9 cellular contexts compared by ENCODE assay signal in genomic region chr9:35847786-35848185, GRCh38. TPM values are rescaled to one million over a fixed set of nuclear protein-coding genes. Genes with fewer than 3 reads are reported as not detected.
DNase-seq lines count a peak whose midpoint lies in the region; ATAC-seq and TF ChIP-seq lines count a peak whose summit lies in the region.
"Had no signal": no experiment of that assay in that cellular context is flagged by ENCODE, and none has a peak within 500 bp of the region (broad histone marks: within the 10 kb centered on the region; RNA-seq: fewer than 3 reads in every experiment).

No MANE protein-coding gene starts in this region.

- H3K36me3 ChIP-seq in left ventricle myocardium inferior = peaks cover 9% of the 10 kb centered on the region
- peaks cover 8 to 21% of the 10 kb centered on the region in 2 donors for H3K36me3 ChIP-seq in ascending aorta
- no peaks in the 10 kb centered on the region for H3K36me3 ChIP-seq in transverse colon
- H3K36me3 ChIP-seq in mucosa of descending colon (ENCODE audit: low read depth) = no peaks in the 10 kb centered on the region

- H3K4me1 ChIP-seq in left ventricle myocardium inferior = peaks cover 46% of the 10 kb centered on the region
- peaks cover 0 to 26% of the 10 kb centered on the region in 2 donors for H3K4me1 ChIP-seq in ascending aorta
- peaks cover 11 to 32% (median 19%) of the 10 kb centered on the region in 4 donors for H3K4me1 ChIP-seq in transverse colon
- H3K4me1 ChIP-seq in mucosa of descending colon (ENCODE audit: low read depth) = peaks cover 13% of the 10 kb centered on the region

- in situ Hi-C loops in transverse colon (cut with MboI; ENCODE audit: low pct_ligation_motif_present in 1 of 4, low pct_unique_long_range_greater_than_20kb in 1 of 4, low sequenced_read_pairs in 3 of 4) = no loop called here

- 86 to 88% methylated on average over 1 of the region's 1 CpG for WGBS in transverse colon (ENCODE audit: low coverage in 1 of 2), 2 donors

- intact Hi-C loops in left ventricle myocardium inferior (cut with micrococcal nuclease) (no loop called here), cardiac septum (cut with DNase I) (no loop called here), ascending aorta (cut with DNase I) (no loop called here), transverse colon (cut with DNase I; ENCODE audit: low total_unique reads) (no loop called here), mucosa of descending colon (cut with DNase I, micrococcal nuclease) (no loop called here)

- TF ChIP-seq POLR2A in transverse colon (IDR thresholded peaks at IDR 0.05) = no peak

- H3K27me3 ChIP-seq in left ventricle myocardium inferior (ENCODE audit: low read depth) (no peaks in the 10 kb centered on the region), ascending aorta (no peaks in the 10 kb centered on the region), transverse colon (no peaks in the 10 kb centered on the region)

- H3K27ac ChIP-seq in left ventricle myocardium inferior (replicated peaks) (peak overlapping the region; percentile 68), ascending aorta (peak overlapping the region; percentile 49 to 64), transverse colon (peak overlapping the region; percentile 20 to 69 (median 50))

- TF ChIP-seq CTCF in left ventricle myocardium inferior (IDR thresholded peaks at IDR 0.05; ENCODE audit: borderline replicate concordance) (no peak), ascending aorta (IDR thresholded peaks at IDR 0.05) (no peak), transverse colon (IDR thresholded peaks at IDR 0.05) (no peak), mucosa of descending colon (IDR thresholded peaks at IDR 0.05) (no peak)

- H3K4me3 ChIP-seq in left ventricle myocardium inferior = no peak overlapping the region
- no peak overlapping the region for H3K4me3 ChIP-seq in ascending aorta
- no peak overlapping the region for H3K4me3 ChIP-seq in transverse colon
- no peak overlapping the region for H3K4me3 ChIP-seq in mucosa of descending colon

- ATAC-seq in HG02938 (IDR thresholded peaks at IDR 0.05; ENCODE audit: unreplicated experiment) (peak; percentile 9), mucosa of descending colon (no peak)

- H3K9me3 ChIP-seq in left ventricle myocardium inferior (replicated peaks) (no peaks in the 10 kb centered on the region), ascending aorta (no peaks in the 10 kb centered on the region), transverse colon (no peaks in the 10 kb centered on the region), mucosa of descending colon (no peaks in the 10 kb centered on the region)

- no peak for TF ChIP-seq EP300 in transverse colon (IDR thresholded peaks at IDR 0.05; ENCODE audit: low read depth)

- DNase-seq in left ventricle myocardium inferior (no peak), cardiac septum (ENCODE audit: low spot score) (no peak), ascending aorta (ENCODE audit: low spot score in 2 of 2) (no peak), transverse colon (no peak), NOMO-1 treated with dmso at 0.1 percent for 144 hours (lab: John Stamatoyannopoulos, UW; ENCODE audit: unreplicated experiment) (no peak), iPS-NIHi7 (ENCODE audit: extremely low spot score) (no peak), mucosa of descending colon (no peak)
- DNase-seq: activated CD4-positive, alpha-beta T cell treated with anti-CD3 and anti-CD28 coated beads, Interleukin-2, amount 10 ng/mL, durations not matched to agents 7 days and 5 days had no signal

RNA-seq across cellular contexts. Expression of gene TMEM8B, which starts 18.8 kb away (rescaled TPM):
- total RNA-seq in left ventricle myocardium inferior (17.5 TPM), cardiac septum (22.0 TPM), ascending aorta (37.3 TPM), transverse colon (10 to 100 TPM in 2 of 4 donors, 1 to 10 TPM in 2; 7.8 to 21.3 (median 9.6) TPM), mucosa of descending colon (10 to 100 TPM; 12.4 to 22.8 (median 18.9) TPM)

RNA-seq across cellular contexts. Expression of gene FAM221B, which starts 19.3 kb away (rescaled TPM):
- not detected for total RNA-seq in left ventricle myocardium inferior
- not detected for total RNA-seq in cardiac septum
- not detected for total RNA-seq in ascending aorta
- total RNA-seq in transverse colon = under 1 TPM in 1 of 4 donors, not detected in 3; 0.14 TPM
- total RNA-seq in mucosa of descending colon = under 1 TPM in 2 of 3 donors, not detected in 1; 0.41 to 0.43 TPM
- total RNA-seq: activated CD4-positive, alpha-beta T cell treated with anti-CD3 and anti-CD28 coated beads, Interleukin-2, amount 10 ng/mL, durations not matched to agents 7 days and 5 days had no signal

RNA-seq across cellular contexts. Expression of gene OR13J1, which starts 22.4 kb away (rescaled TPM):
- not detected for total RNA-seq in left ventricle myocardium inferior
- total RNA-seq in cardiac septum = not detected
- total RNA-seq in ascending aorta = not detected
- under 1 TPM in 1 of 4 donors, not detected in 3; 0.64 TPM for total RNA-seq in transverse colon
- total RNA-seq in mucosa of descending colon = not detected
- total RNA-seq: activated CD4-positive, alpha-beta T cell treated with anti-CD3 and anti-CD28 coated beads, Interleukin-2, amount 10 ng/mL, durations not matched to agents 7 days and 5 days had no signal

RNA-seq across cellular contexts. Expression of gene HINT2, which starts 32.9 kb away (rescaled TPM):
- total RNA-seq in left ventricle myocardium inferior (71.1 TPM), cardiac septum (57.6 TPM), ascending aorta (21.6 TPM), transverse colon (10 to 100 TPM; 16.8 to 58.0 (median 38.9) TPM), mucosa of descending colon (10 to 100 TPM; 38.9 to 68.6 (median 54.6) TPM)

RNA-seq across cellular contexts. Expression of gene SPAG8, which starts 35.7 kb away (rescaled TPM):
- total RNA-seq in left ventricle myocardium inferior (3.4 TPM), cardiac septum (3.5 TPM), ascending aorta (not detected), transverse colon (1 to 10 TPM in 2 of 4 donors, under 1 TPM in 1, not detected in 1; 0.41 to 3.0 (median 1.9) TPM), mucosa of descending colon (1 to 10 TPM in 1 of 3 donors, under 1 TPM in 2; 0.84 to 2.5 (median 0.92) TPM)
